12 cellular contexts compared by ENCODE assay signal in genomic region chr9:99867968-99868367, GRCh38. TPM values are rescaled to one million over a fixed set of nuclear protein-coding genes. Genes with fewer than 3 reads are reported as not detected.
DNase-seq lines count a peak whose midpoint lies in the region; ATAC-seq and TF ChIP-seq lines count a peak whose summit lies in the region.
"Had no signal": no experiment of that assay in that cellular context is flagged by ENCODE, and none has a peak within 500 bp of the region (broad histone marks: within the 10 kb centered on the region; RNA-seq: fewer than 3 reads in every experiment).

No MANE protein-coding gene starts in this region.

- H3K9me3 Mint-ChIP-seq in activated T-cell treated with anti-CD3 and anti-CD28 coated beads, Interleukin-2, amount 50 U/mL, for 72 hours, result no peaks in the 10 kb centered on the region
- no peaks in the 10 kb centered on the region for H3K9me3 Mint-ChIP-seq in activated T-cell treated with anti-CD3 and anti-CD28 coated beads, Interleukin-2, amount 50 U/mL, for 24 hours
- H3K9me3 Mint-ChIP-seq in stimulated activated memory B cell treated with anti-CD40 and anti-IgM and Interleukin-4, amounts not matched to agents 10 μg/mL and 1 μg/mL and 100 μg/mL, for 72 hours, result no peaks in the 10 kb centered on the region
- no peaks in the 10 kb centered on the region for H3K9me3 Mint-ChIP-seq in type B pancreatic cell

- H3K4me3 Mint-ChIP-seq in activated T-cell treated with anti-CD3 and anti-CD28 coated beads, Interleukin-2, amount 50 U/mL, for 72 hours, result no peak overlapping the region
- no peak overlapping the region for H3K4me3 Mint-ChIP-seq in activated T-cell treated with anti-CD3 and anti-CD28 coated beads, Interleukin-2, amount 50 U/mL, for 24 hours
- no peak overlapping the region for H3K4me3 Mint-ChIP-seq in stimulated activated memory B cell treated with anti-CD40 and anti-IgM and Interleukin-4, amounts not matched to agents 10 μg/mL and 1 μg/mL and 100 μg/mL, for 72 hours
- H3K4me3 Mint-ChIP-seq in type B pancreatic cell, result no peak overlapping the region

- H3K27me3 Mint-ChIP-seq in activated T-cell treated with anti-CD3 and anti-CD28 coated beads, Interleukin-2, amount 50 U/mL, for 72 hours (ENCODE audit: low read depth), result peaks cover 18% of the 10 kb centered on the region
- no peaks in the 10 kb centered on the region for H3K27me3 Mint-ChIP-seq in activated T-cell treated with anti-CD3 and anti-CD28 coated beads, Interleukin-2, amount 50 U/mL, for 24 hours
- no peaks in the 10 kb centered on the region for H3K27me3 Mint-ChIP-seq in stimulated activated memory B cell treated with anti-CD40 and anti-IgM and Interleukin-4, amounts not matched to agents 10 μg/mL and 1 μg/mL and 100 μg/mL, for 72 hours
- peaks cover 3% of the 10 kb centered on the region for H3K27me3 Mint-ChIP-seq in type B pancreatic cell

- H3K4me1 Mint-ChIP-seq in activated T-cell treated with anti-CD3 and anti-CD28 coated beads, Interleukin-2, amount 50 U/mL, for 72 hours (ENCODE audit: low read depth), result peaks cover 37% of the 10 kb centered on the region
- peaks cover 22% of the 10 kb centered on the region for H3K4me1 Mint-ChIP-seq in activated T-cell treated with anti-CD3 and anti-CD28 coated beads, Interleukin-2, amount 50 U/mL, for 24 hours (ENCODE audit: low read depth)
- peaks cover 21% of the 10 kb centered on the region for H3K4me1 Mint-ChIP-seq in stimulated activated memory B cell treated with anti-CD40 and anti-IgM and Interleukin-4, amounts not matched to agents 10 μg/mL and 1 μg/mL and 100 μg/mL, for 72 hours
- H3K4me1 Mint-ChIP-seq in type B pancreatic cell (ENCODE audit: unreplicated experiment), result peaks cover 5% of the 10 kb centered on the region

- no peaks in the 10 kb centered on the region for H3K36me3 ChIP-seq in HEK293 (ENCODE audit: control insufficient read depth in 2 of 2, insufficient read depth in 1 of 2, low read length in 2 of 2)
- H3K36me3 ChIP-seq: cardiac muscle cell had no signal

- no peak for TF ChIP-seq CTCF in HEK293 (tag by site-specific recombination; IDR thresholded peaks at IDR 0.05)
- no peak for TF ChIP-seq CTCF in type B pancreatic cell (conservative IDR thresholded peaks at IDR 0.05)

- H3K36me3 Mint-ChIP-seq in activated T-cell treated with anti-CD3 and anti-CD28 coated beads, Interleukin-2, amount 50 U/mL, for 72 hours (ENCODE audit: insufficient read depth in 2 of 2), result peaks cover 4 to 6% of the 10 kb centered on the region in 2 donors
- H3K36me3 Mint-ChIP-seq in activated T-cell treated with anti-CD3 and anti-CD28 coated beads, Interleukin-2, amount 50 U/mL, for 24 hours (ENCODE audit: low read depth), result peaks cover 29% of the 10 kb centered on the region
- peaks cover 24% of the 10 kb centered on the region for H3K36me3 Mint-ChIP-seq in stimulated activated memory B cell treated with anti-CD40 and anti-IgM and Interleukin-4, amounts not matched to agents 10 μg/mL and 1 μg/mL and 100 μg/mL, for 72 hours
- no peaks in the 10 kb centered on the region for H3K36me3 Mint-ChIP-seq in type B pancreatic cell

- 0 out of 2 replicates have a peak, but pooled peaks cover 2% of the 10 kb centered on the region for H3K4me1 ChIP-seq in HEK293 (ENCODE audit: control insufficient read depth, insufficient read depth, low read length)

- no peaks in the 10 kb centered on the region for H3K9me3 ChIP-seq in HEK293 (ENCODE audit: control insufficient read depth, insufficient read depth, low read depth, low read length)

- no peak overlapping the region for H3K4me3 ChIP-seq in HEK293 (ENCODE audit: low read depth, low read length)
- H3K4me3 ChIP-seq: cardiac muscle cell had no signal

- no peak overlapping the region for H3K27ac Mint-ChIP-seq in activated T-cell treated with anti-CD3 and anti-CD28 coated beads, Interleukin-2, amount 50 U/mL, for 72 hours
- no peak overlapping the region for H3K27ac Mint-ChIP-seq in activated T-cell treated with anti-CD3 and anti-CD28 coated beads, Interleukin-2, amount 50 U/mL, for 24 hours
- no peak overlapping the region for H3K27ac Mint-ChIP-seq in stimulated activated memory B cell treated with anti-CD40 and anti-IgM and Interleukin-4, amounts not matched to agents 10 μg/mL and 1 μg/mL and 100 μg/mL, for 72 hours
- H3K27ac Mint-ChIP-seq in type B pancreatic cell, result no peak overlapping the region

- peak; percentile 75 to 80 for ATAC-seq in activated T-cell treated with anti-CD3 and anti-CD28 coated beads, Interleukin-2, amount 50 U/mL, for 72 hours (replicated peaks in 1 of 2)
- ATAC-seq in HG03460 (IDR thresholded peaks at IDR 0.05; ENCODE audit: unreplicated experiment), result peak; percentile 74
- ATAC-seq in stimulated activated memory B cell treated with anti-CD40 and anti-IgM and Interleukin-4, amounts not matched to agents 10 μg/mL and 1 μg/mL and 100 μg/mL, for 72 hours, result peak; percentile 42

- peak; percentile 20 to 25 for DNase-seq in activated T-cell treated with anti-CD3 and anti-CD28 coated beads, Interleukin-2, amount 50 U/mL, for 72 hours
- no peak for DNase-seq in activated T-cell treated with anti-CD3 and anti-CD28 coated beads, Interleukin-2, amount 50 U/mL, for 24 hours
- DNase-seq in NCI-H2171 (lab: John Stamatoyannopoulos, UW) (no peak), NCI-H510A (lab: John Stamatoyannopoulos, UW) (no peak), type B pancreatic cell (ENCODE audit: extremely low spot score, unreplicated experiment) (no peak)
- DNase-seq: activated CD4-positive, alpha-beta T cell treated with anti-CD3 and anti-CD28 coated beads, Interleukin-2, amount 50 U/mL, for 4 hours; NCI-H524; RPMI8226 had no signal

- POLR2A ChIA-PET in HEK293 (lab: Yijun Ruan, JAX), result no interaction called here

- H3K27ac ChIP-seq in HEK293 (ENCODE audit: extremely low read depth, low read depth, low read length), result no peak overlapping the region
- H3K27ac ChIP-seq: cardiac muscle cell had no signal

- CTCF ChIA-PET in HEK293 (lab: Yijun Ruan, JAX), result no interaction called here

TF ChIP-seq in HEK293, 187 proteins besides CTCF, POLR2A, EP300 and RAD21:
- TF ChIP-seq ZNF221 (tag by site-specific recombination; IDR thresholded peaks at IDR 0.05; ENCODE audit: borderline replicate concordance) (no peak), WT1 (tag by site-specific recombination; IDR thresholded peaks at IDR 0.05) (peak; percentile 39; the same call in 1 of the 2 replicates), ZNF146 (tag by site-specific recombination; IDR thresholded peaks at IDR 0.05) (0 out of 2 replicates have a peak, but pooled peaks have one; percentile 24), MZF1 (tag by site-specific recombination; IDR thresholded peaks at IDR 0.05; ENCODE audit: borderline replicate concordance) (peak; percentile 57; the same call in 1 of the 2 replicates), ZNF692 (tag by site-specific recombination; IDR thresholded peaks at IDR 0.05) (no peak)

RNA-seq across cellular contexts. Expression of gene STX17, which starts 38.5 kb away (rescaled TPM):
- total RNA-seq in activated T-cell treated with anti-CD3 and anti-CD28 coated beads, Interleukin-2, amount 50 U/mL, for 72 hours, result 10 to 100 TPM; 32.1 to 35.3 TPM
- 44.5 and 44.8 TPM in 2 replicates for total RNA-seq in type B pancreatic cell (ENCODE audit: low replicate concordance)

RNA-seq across cellular contexts. Expression of gene NR4A3, which starts 46.3 kb away (rescaled TPM):
- 10 to 100 TPM; 53.0 to 53.1 TPM for total RNA-seq in activated T-cell treated with anti-CD3 and anti-CD28 coated beads, Interleukin-2, amount 50 U/mL, for 72 hours
- total RNA-seq in type B pancreatic cell (ENCODE audit: low replicate concordance), result 2.0 and 3.4 TPM in 2 replicates

Comparison
In these comparisons a context has a peak if more than half of its experiments do, and no peak if none do; other contexts are left out.
1. DNase-seq: peak in activated T-cell treated with anti-CD3 and anti-CD28 coated beads, Interleukin-2, amount 50 U/mL, for 72 hours (2 of 2); none in activated T-cell treated with anti-CD3 and anti-CD28 coated beads, Interleukin-2, amount 50 U/mL, for 24 hours (single experiment), NCI-H2171 (single experiment), NCI-H510A (single experiment) and type B pancreatic cell (single experiment).
2. RNA of gene NR4A3, which starts 46.3 kb away (total RNA-seq): 53.0 to 53.1 TPM in activated T-cell treated with anti-CD3 and anti-CD28 coated beads, Interleukin-2, amount 50 U/mL, for 72 hours; 2.0 to 3.4 TPM in type B pancreatic cell; every median in the first group is over 10 times any median in the second.
3. Peak in every context shown above with its lines, with median percentiles within 50 percentile points of each other: ATAC-seq.